1 cellular context compared by ENCODE assay signal in the genomic region with DNA sequence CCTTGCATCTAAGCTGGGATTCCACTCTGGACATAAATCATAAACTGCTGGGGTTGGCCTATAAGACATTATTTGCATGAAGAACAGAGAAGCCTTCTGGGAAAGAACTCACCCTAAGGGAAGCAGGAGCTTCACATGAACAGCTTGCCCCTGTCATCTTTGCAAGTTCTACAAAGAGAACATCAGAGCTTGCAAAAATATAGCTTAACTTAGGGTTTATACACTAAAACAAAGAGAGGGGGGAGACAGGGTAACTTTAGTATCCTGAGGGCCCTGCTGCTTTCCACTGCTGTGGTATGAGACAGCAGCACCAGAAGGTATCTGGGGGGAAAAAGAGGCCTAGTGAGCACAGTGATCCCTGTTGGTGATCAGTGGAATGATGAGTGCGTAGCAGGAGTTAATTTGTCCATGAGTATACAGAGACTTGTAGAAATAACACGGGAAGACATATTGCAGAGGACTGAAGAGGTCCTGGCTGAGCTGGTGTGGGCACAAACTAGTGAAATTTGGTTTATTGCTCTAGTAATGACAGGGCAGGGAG.
TF ChIP-seq lines count a peak whose summit lies in the region.

No MANE protein-coding gene starts in this region.

TF ChIP-seq in K562, 482 proteins besides CTCF, POLR2A, EP300 and RAD21 (continued from another document):
- TF ChIP-seq, protein P1, sequence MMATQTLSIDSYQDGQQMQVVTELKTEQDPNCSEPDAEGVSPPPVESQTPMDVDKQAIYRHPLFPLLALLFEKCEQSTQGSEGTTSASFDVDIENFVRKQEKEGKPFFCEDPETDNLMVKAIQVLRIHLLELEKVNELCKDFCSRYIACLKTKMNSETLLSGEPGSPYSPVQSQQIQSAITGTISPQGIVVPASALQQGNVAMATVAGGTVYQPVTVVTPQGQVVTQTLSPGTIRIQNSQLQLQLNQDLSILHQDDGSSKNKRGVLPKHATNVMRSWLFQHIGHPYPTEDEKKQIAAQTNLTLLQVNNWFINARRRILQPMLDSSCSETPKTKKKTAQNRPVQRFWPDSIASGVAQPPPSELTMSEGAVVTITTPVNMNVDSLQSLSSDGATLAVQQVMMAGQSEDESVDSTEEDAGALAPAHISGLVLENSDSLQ (IDR thresholded peaks at IDR 0.05) = peak; percentile 61; the same call in 1 of the 2 replicates
- TF ChIP-seq SPI1 (IDR thresholded peaks at IDR 0.05; ENCODE audit: borderline replicate concordance, low read depth, low read length) (no peak), NR2F6 (CRISPR knock-in tag; IDR thresholded peaks at IDR 0.05) (0 out of 2 replicates have a peak, but pooled peaks have one; percentile 58), SRF (CRISPR knock-in tag; IDR thresholded peaks at IDR 0.05) (no peak), MEIS2 (IDR thresholded peaks at IDR 0.05; ENCODE audit: partially characterized antibody) (peak; percentile 45), ZNF695 (CRISPR knock-in tag; IDR thresholded peaks at IDR 0.05) (no peak), ERF (CRISPR knock-in tag; IDR thresholded peaks at IDR 0.05) (no peak), ZSCAN32 (CRISPR knock-in tag; IDR thresholded peaks at IDR 0.05) (0 out of 2 replicates have a peak, but pooled peaks have one; percentile 43), POLR2AphosphoS5 (IDR thresholded peaks at IDR 0.05; ENCODE audit: control insufficient read depth, insufficient read depth, low read depth, low read length) (peak; percentile 93), CC2D1A (IDR thresholded peaks at IDR 0.05) (no peak), CHCHD3 (CRISPR knock-in tag; IDR thresholded peaks at IDR 0.05) (peak; percentile 79; the same call in 1 of the 2 replicates), ZNF780A (CRISPR knock-in tag; IDR thresholded peaks at IDR 0.05) (peak; percentile 39; the same call in 1 of the 2 replicates), ATF7 (IDR thresholded peaks at IDR 0.05) (no peak), GTF2A2 (tag; IDR thresholded peaks at IDR 0.05) (peak; percentile 41; the same call in 1 of the 2 replicates), CBX2 (IDR thresholded peaks at IDR 0.05; ENCODE audit: insufficient read depth, low read length, poor library complexity, severe bottlenecking) (no peak)
- TF ChIP-seq, protein P2, sequence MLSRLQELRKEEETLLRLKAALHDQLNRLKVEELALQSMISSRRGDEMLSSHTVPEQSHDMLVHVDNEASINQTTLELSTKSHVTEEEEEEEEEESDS (CRISPR knock-in tag; IDR thresholded peaks at IDR 0.05) = peak; percentile 76
- TF ChIP-seq, protein P3, sequence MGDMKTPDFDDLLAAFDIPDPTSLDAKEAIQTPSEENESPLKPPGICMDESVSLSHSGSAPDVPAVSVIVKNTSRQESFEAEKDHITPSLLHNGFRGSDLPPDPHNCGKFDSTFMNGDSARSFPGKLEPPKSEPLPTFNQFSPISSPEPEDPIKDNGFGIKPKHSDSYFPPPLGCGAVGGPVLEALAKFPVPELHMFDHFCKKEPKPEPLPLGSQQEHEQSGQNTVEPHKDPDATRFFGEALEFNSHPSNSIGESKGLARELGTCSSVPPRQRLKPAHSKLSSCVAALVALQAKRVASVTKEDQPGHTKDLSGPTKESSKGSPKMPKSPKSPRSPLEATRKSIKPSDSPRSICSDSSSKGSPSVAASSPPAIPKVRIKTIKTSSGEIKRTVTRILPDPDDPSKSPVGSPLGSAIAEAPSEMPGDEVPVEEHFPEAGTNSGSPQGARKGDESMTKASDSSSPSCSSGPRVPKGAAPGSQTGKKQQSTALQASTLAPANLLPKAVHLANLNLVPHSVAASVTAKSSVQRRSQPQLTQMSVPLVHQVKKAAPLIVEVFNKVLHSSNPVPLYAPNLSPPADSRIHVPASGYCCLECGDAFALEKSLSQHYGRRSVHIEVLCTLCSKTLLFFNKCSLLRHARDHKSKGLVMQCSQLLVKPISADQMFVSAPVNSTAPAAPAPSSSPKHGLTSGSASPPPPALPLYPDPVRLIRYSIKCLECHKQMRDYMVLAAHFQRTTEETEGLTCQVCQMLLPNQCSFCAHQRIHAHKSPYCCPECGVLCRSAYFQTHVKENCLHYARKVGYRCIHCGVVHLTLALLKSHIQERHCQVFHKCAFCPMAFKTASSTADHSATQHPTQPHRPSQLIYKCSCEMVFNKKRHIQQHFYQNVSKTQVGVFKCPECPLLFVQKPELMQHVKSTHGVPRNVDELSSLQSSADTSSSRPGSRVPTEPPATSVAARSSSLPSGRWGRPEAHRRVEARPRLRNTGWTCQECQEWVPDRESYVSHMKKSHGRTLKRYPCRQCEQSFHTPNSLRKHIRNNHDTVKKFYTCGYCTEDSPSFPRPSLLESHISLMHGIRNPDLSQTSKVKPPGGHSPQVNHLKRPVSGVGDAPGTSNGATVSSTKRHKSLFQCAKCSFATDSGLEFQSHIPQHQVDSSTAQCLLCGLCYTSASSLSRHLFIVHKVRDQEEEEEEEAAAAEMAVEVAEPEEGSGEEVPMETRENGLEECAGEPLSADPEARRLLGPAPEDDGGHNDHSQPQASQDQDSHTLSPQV (IDR thresholded peaks at IDR 0.05) = no peak
- TF ChIP-seq, protein P4, sequence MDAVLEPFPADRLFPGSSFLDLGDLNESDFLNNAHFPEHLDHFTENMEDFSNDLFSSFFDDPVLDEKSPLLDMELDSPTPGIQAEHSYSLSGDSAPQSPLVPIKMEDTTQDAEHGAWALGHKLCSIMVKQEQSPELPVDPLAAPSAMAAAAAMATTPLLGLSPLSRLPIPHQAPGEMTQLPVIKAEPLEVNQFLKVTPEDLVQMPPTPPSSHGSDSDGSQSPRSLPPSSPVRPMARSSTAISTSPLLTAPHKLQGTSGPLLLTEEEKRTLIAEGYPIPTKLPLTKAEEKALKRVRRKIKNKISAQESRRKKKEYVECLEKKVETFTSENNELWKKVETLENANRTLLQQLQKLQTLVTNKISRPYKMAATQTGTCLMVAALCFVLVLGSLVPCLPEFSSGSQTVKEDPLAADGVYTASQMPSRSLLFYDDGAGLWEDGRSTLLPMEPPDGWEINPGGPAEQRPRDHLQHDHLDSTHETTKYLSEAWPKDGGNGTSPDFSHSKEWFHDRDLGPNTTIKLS (IDR thresholded peaks at IDR 0.05; ENCODE audit: borderline replicate concordance, low read depth) = no peak
- TF ChIP-seq, protein P5, sequence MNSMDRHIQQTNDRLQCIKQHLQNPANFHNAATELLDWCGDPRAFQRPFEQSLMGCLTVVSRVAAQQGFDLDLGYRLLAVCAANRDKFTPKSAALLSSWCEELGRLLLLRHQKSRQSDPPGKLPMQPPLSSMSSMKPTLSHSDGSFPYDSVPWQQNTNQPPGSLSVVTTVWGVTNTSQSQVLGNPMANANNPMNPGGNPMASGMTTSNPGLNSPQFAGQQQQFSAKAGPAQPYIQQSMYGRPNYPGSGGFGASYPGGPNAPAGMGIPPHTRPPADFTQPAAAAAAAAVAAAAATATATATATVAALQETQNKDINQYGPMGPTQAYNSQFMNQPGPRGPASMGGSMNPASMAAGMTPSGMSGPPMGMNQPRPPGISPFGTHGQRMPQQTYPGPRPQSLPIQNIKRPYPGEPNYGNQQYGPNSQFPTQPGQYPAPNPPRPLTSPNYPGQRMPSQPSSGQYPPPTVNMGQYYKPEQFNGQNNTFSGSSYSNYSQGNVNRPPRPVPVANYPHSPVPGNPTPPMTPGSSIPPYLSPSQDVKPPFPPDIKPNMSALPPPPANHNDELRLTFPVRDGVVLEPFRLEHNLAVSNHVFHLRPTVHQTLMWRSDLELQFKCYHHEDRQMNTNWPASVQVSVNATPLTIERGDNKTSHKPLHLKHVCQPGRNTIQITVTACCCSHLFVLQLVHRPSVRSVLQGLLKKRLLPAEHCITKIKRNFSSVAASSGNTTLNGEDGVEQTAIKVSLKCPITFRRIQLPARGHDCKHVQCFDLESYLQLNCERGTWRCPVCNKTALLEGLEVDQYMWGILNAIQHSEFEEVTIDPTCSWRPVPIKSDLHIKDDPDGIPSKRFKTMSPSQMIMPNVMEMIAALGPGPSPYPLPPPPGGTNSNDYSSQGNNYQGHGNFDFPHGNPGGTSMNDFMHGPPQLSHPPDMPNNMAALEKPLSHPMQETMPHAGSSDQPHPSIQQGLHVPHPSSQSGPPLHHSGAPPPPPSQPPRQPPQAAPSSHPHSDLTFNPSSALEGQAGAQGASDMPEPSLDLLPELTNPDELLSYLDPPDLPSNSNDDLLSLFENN (IDR thresholded peaks at IDR 0.05; ENCODE audit: low read depth in 2 of 2, low read length in 2 of 2) = peak in 1 of 2 experiments; percentile 64; a peak in 1 of 4 replicates
- TF ChIP-seq, protein P6, sequence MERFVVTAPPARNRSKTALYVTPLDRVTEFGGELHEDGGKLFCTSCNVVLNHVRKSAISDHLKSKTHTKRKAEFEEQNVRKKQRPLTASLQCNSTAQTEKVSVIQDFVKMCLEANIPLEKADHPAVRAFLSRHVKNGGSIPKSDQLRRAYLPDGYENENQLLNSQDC (CRISPR knock-in tag; IDR thresholded peaks at IDR 0.05) = peak; percentile 87
- TF ChIP-seq, protein P7, sequence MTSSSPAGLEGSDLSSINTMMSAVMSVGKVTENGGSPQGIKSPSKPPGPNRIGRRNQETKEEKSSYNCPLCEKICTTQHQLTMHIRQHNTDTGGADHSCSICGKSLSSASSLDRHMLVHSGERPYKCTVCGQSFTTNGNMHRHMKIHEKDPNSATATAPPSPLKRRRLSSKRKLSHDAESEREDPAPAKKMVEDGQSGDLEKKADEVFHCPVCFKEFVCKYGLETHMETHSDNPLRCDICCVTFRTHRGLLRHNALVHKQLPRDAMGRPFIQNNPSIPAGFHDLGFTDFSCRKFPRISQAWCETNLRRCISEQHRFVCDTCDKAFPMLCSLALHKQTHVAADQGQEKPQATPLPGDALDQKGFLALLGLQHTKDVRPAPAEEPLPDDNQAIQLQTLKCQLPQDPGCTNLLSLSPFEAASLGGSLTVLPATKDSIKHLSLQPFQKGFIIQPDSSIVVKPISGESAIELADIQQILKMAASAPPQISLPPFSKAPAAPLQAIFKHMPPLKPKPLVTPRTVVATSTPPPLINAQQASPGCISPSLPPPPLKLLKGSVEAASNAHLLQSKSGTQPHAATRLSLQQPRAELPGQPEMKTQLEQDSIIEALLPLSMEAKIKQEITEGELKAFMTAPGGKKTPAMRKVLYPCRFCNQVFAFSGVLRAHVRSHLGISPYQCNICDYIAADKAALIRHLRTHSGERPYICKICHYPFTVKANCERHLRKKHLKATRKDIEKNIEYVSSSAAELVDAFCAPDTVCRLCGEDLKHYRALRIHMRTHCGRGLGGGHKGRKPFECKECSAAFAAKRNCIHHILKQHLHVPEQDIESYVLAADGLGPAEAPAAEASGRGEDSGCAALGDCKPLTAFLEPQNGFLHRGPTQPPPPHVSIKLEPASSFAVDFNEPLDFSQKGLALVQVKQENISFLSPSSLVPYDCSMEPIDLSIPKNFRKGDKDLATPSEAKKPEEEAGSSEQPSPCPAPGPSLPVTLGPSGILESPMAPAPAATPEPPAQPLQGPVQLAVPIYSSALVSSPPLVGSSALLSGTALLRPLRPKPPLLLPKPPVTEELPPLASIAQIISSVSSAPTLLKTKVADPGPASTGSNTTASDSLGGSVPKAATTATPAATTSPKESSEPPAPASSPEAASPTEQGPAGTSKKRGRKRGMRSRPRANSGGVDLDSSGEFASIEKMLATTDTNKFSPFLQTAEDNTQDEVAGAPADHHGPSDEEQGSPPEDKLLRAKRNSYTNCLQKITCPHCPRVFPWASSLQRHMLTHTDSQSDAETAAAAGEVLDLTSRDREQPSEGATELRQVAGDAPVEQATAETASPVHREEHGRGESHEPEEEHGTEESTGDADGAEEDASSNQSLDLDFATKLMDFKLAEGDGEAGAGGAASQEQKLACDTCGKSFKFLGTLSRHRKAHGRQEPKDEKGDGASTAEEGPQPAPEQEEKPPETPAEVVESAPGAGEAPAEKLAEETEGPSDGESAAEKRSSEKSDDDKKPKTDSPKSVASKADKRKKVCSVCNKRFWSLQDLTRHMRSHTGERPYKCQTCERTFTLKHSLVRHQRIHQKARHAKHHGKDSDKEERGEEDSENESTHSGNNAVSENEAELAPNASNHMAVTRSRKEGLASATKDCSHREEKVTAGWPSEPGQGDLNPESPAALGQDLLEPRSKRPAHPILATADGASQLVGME (CRISPR knock-in tag; IDR thresholded peaks at IDR 0.05) = no peak
